Comparison of ENCODE assay signal across 18 cellular contexts in the genomic region with DNA sequence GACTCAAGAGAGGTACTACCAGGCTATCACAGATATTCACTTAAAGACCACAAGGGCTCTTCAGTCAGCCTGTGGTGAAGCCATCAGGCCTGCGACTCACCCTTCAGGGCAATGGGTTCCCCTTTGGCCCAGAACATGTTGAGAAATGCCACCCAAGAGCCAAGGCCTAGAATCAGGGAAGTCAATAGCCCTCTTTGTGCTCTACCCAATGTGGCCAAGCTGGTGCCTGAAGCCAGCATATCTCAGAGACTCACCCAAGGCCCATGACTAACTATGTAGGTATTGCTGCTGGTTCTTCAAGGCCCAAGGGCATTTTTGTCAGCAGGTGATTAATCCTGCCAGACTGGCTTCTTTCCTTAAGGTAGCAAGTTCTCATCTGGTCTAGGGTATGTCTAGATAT.
"Had no signal": no experiment of that assay in that cellular context is flagged by ENCODE, and none has a peak within 500 bp of the region (broad histone marks: within the 10 kb centered on the region; RNA-seq: fewer than 3 reads in every experiment).

No MANE protein-coding gene starts in this region.

- H3K36me3 ChIP-seq: ascending aorta, colonic mucosa, left ventricle myocardium inferior, sigmoid colon, WERI-Rb-1 had no signal

- H3K36me3 Mint-ChIP-seq: type B pancreatic cell had no signal

- H3K27ac Mint-ChIP-seq: activated CD8-positive, alpha-beta T cell treated with anti-CD3 and anti-CD28 coated beads, Interleukin-2, amount 10 ng/mL, durations not matched to agents 7 days and 5 days; nephron progenitor cell; type B pancreatic cell had no signal

- H3K9me3 ChIP-seq: ascending aorta, colonic mucosa had no signal

- H3K4me1 Mint-ChIP-seq: nephron progenitor cell had no signal

- H3K4me3 ChIP-seq: ascending aorta, colonic mucosa, left ventricle myocardium inferior, sigmoid colon had no signal

- H3K27ac ChIP-seq: ascending aorta, colonic mucosa, left ventricle myocardium inferior, sigmoid colon, WERI-Rb-1 had no signal

- H3K4me1 ChIP-seq: colonic mucosa, sigmoid colon had no signal

- H3K4me3 Mint-ChIP-seq: activated CD8-positive, alpha-beta T cell treated with anti-CD3 and anti-CD28 coated beads, Interleukin-2, amount 10 ng/mL, durations not matched to agents 7 days and 5 days; nephron progenitor cell; type B pancreatic cell had no signal

- H3K27me3 Mint-ChIP-seq: type B pancreatic cell had no signal

- H3K27me3 ChIP-seq: ascending aorta, colonic mucosa, sigmoid colon had no signal

- DNase-seq: activated CD4-positive, alpha-beta T cell treated with anti-CD3 and anti-CD28 coated beads for 4 hours; activated CD8-positive, alpha-beta memory T cell treated with anti-CD3 and anti-CD28 coated beads, Interleukin-2, amount 50 U/mL, for 48 hours; activated CD8-positive, alpha-beta T cell treated with anti-CD3 and anti-CD28 coated beads, Interleukin-2, amount 10 ng/mL, durations not matched to agents 7 days and 5 days; activated naive CD4-positive, alpha-beta T cell; colonic mucosa; effector CD8-positive, alpha-beta T cell; head of caudate nucleus; left ventricle myocardium inferior; mesenchymal stem cell; nephron progenitor cell; sigmoid colon; stimulated activated CD4-positive, alpha-beta T cell treated with anti-CD3 and anti-CD28 coated beads, Interleukin-2, amount 100 ng/mL, for 24 hours; stimulated activated naive CD4-positive, alpha-beta T cell; substantia nigra; T-helper 9 cell; WERI-Rb-1 had no signal
